In the genomic region with DNA sequence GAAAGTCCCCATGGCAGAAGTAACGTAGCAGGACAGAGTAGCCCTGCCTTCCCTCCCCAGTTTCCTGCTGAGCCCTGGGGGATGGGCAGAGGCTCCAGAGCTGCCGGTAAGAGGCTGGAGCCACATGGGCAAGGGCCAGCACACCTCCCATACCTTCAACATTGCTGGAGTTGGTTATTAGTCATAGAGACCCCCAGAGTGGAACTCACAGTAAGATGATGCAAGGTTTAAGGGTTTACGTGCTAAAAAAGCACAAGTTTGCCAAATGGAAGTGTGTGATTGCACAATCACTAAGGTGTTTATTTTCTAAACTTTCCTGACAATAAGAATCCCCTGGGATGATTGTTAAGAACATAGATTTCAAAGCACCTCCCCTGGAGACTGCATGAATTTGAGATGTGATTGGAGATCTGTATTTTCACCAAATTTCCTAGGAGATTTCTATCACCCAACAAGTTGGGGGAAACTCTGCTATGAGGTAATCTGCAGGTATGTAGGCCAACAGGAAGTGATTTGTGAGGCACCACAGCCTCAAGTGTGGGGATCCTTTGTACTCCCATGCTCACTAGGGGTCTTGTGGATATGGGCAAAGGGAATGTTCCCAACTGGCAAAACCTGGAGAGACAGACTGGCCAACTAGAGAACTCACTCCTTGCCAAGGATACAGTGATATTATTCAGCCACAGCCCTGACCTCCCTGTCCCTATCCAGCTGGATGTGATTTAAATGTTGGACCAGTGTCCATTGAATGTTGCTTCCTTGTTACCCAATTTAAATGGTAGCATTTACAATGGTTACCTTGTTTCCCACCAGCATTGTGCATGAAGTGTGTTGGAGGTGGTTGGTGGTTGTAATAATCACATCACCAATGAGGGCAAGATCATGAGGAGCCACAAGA, we compare ENCODE assay signal across 15 cellular contexts. TPM values are rescaled to one million over a fixed set of nuclear protein-coding genes. Genes with fewer than 3 reads are reported as not detected.
DNase-seq lines count a peak whose midpoint lies in the region; ATAC-seq and TF ChIP-seq lines count a peak whose summit lies in the region.
"Had no signal": no experiment of that assay in that cellular context is flagged by ENCODE, and none has a peak within 500 bp of the region (broad histone marks: within the 10 kb centered on the region; RNA-seq: fewer than 3 reads in every experiment).

No MANE protein-coding gene starts in this region.

- H3K4me3 Mint-ChIP-seq in activated naive CD8-positive, alpha-beta T cell treated with anti-CD3 and anti-CD28 coated beads, Interleukin-2, amount 10 ng/mL, durations not matched to agents 7 days and 5 days = no peak overlapping the region
- no peak overlapping the region for H3K4me3 Mint-ChIP-seq in activated naive CD8-positive, alpha-beta T cell treated with anti-CD3 and anti-CD28 coated beads, Interleukin-2, amount 50 U/mL, for 24 hours

- WGBS in mesenchymal stem cell = 20% methylated on average over 2 of the region's 3 CpGs

- H3K9ac ChIP-seq in mesenchymal stem cell (ENCODE audit: low read length) = no peak overlapping the region
- H3K9ac ChIP-seq: KMS-11 had no signal

- no peaks in the 10 kb centered on the region for H3K36me3 ChIP-seq in mesenchymal stem cell (ENCODE audit: control insufficient read depth in 1 of 2, insufficient read depth in 2 of 2, low read depth in 1 of 2, low read length in 2 of 2)

- peak overlapping the region; percentile 63 for H4K8ac ChIP-seq in mesenchymal stem cell (ENCODE audit: low read length)

- peaks cover 11% of the 10 kb centered on the region for H3K4me1 Mint-ChIP-seq in activated naive CD8-positive, alpha-beta T cell treated with anti-CD3 and anti-CD28 coated beads, Interleukin-2, amount 10 ng/mL, durations not matched to agents 7 days and 5 days
- peaks cover 6% of the 10 kb centered on the region for H3K4me1 Mint-ChIP-seq in activated naive CD8-positive, alpha-beta T cell treated with anti-CD3 and anti-CD28 coated beads, Interleukin-2, amount 50 U/mL, for 24 hours

- H3K4ac ChIP-seq in mesenchymal stem cell (ENCODE audit: low read depth in 1 of 2, low read length in 2 of 2) = peak overlapping the region; percentile 61 to 77

- H2BK120ac ChIP-seq in mesenchymal stem cell (ENCODE audit: low read depth, low read length) = peak overlapping the region; percentile 22

- no peak overlapping the region for H3K23ac ChIP-seq in mesenchymal stem cell (ENCODE audit: low read length in 2 of 2)

- H3K4me3 ChIP-seq in choroid plexus epithelial cell (ENCODE audit: low read depth, low read length) (no peak overlapping the region), mesenchymal stem cell (ENCODE audit: insufficient read depth in 1 of 2, low read depth in 1 of 2, low read length in 2 of 2) (peak overlapping the region in 1 of 2 experiments; percentile 9)
- H3K4me3 ChIP-seq: GM12878 had no signal

- peak overlapping the region; percentile 36 for H3K27ac Mint-ChIP-seq in activated naive CD8-positive, alpha-beta T cell treated with anti-CD3 and anti-CD28 coated beads, Interleukin-2, amount 10 ng/mL, durations not matched to agents 7 days and 5 days
- no peak overlapping the region for H3K27ac Mint-ChIP-seq in activated naive CD8-positive, alpha-beta T cell treated with anti-CD3 and anti-CD28 coated beads, Interleukin-2, amount 50 U/mL, for 24 hours

- POLR2A ChIA-PET in activated naive CD8-positive, alpha-beta T cell treated with anti-CD3 and anti-CD28 coated beads, Interleukin-2, amount 10 ng/mL, durations not matched to agents 7 days and 5 days (lab: Charles Lee) = no interaction called here

- ATAC-seq in activated naive CD8-positive, alpha-beta T cell treated with anti-CD3 and anti-CD28 coated beads, Interleukin-2, amount 10 ng/mL, durations not matched to agents 7 days and 5 days (ENCODE audit: low read depth) = no peak
- no peak for ATAC-seq in activated naive CD8-positive, alpha-beta T cell treated with anti-CD3 and anti-CD28 coated beads, Interleukin-2, amount 50 U/mL, for 24 hours
- ATAC-seq in GM18517 (IDR thresholded peaks at IDR 0.05; ENCODE audit: unreplicated experiment) (no peak), GM21723 (IDR thresholded peaks at IDR 0.05; ENCODE audit: unreplicated experiment) (no peak)
- ATAC-seq: GM12878 had no signal

- H3K18ac ChIP-seq in mesenchymal stem cell (ENCODE audit: low read depth in 1 of 2, low read length in 2 of 2) = peak overlapping the region; percentile 95

- no peak overlapping the region for H3K27ac ChIP-seq in mesenchymal stem cell (ENCODE audit: low read length, poor library complexity, severe bottlenecking)
- H3K27ac ChIP-seq: KMS-11 had no signal

- DNase-seq in activated naive CD8-positive, alpha-beta T cell treated with anti-CD3 and anti-CD28 coated beads, Interleukin-2, amount 10 ng/mL, durations not matched to agents 7 days and 5 days = no peak
- no peak for DNase-seq in activated naive CD8-positive, alpha-beta T cell treated with anti-CD3 and anti-CD28 coated beads, Interleukin-2, amount 50 U/mL, for 24 hours
- DNase-seq in choroid plexus epithelial cell (ENCODE audit: low read depth) (peak; percentile 60), mesenchymal stem cell (peak; percentile 53), NCI-H524 (lab: John Stamatoyannopoulos, UW) (no peak), SW 1271 (lab: John Stamatoyannopoulos, UW) (no peak)
- DNase-seq: effector CD4-positive, alpha-beta T cell; HCEC 1CT; NCI-H2171 treated with DMSO at 0.1 percent for 48 hours; retina; substantia nigra had no signal

- no peaks in the 10 kb centered on the region for H3K36me3 Mint-ChIP-seq in activated naive CD8-positive, alpha-beta T cell treated with anti-CD3 and anti-CD28 coated beads, Interleukin-2, amount 10 ng/mL, durations not matched to agents 7 days and 5 days
- no peaks in the 10 kb centered on the region for H3K36me3 Mint-ChIP-seq in activated naive CD8-positive, alpha-beta T cell treated with anti-CD3 and anti-CD28 coated beads, Interleukin-2, amount 50 U/mL, for 24 hours (ENCODE audit: low read depth)

- no peak overlapping the region for H3K4me2 ChIP-seq in mesenchymal stem cell (ENCODE audit: low read length, poor library complexity, severe bottlenecking)
- H3K4me2 ChIP-seq: KMS-11 had no signal

- no peaks in the 10 kb centered on the region for H3K9me3 ChIP-seq in mesenchymal stem cell (ENCODE audit: control insufficient read depth, low read length)

- peak overlapping the region; percentile 11 for H2AK5ac ChIP-seq in mesenchymal stem cell (ENCODE audit: low read length, severe bottlenecking)

- peaks cover 18% of the 10 kb centered on the region for H3K4me1 ChIP-seq in mesenchymal stem cell (ENCODE audit: control insufficient read depth, insufficient read depth, low read depth, low read length)

- H3K14ac ChIP-seq in mesenchymal stem cell (ENCODE audit: low read length in 2 of 2) = peak overlapping the region in 1 of 2 experiments; percentile 94

- peaks cover 16% of the 10 kb centered on the region for H3K27me3 Mint-ChIP-seq in activated naive CD8-positive, alpha-beta T cell treated with anti-CD3 and anti-CD28 coated beads, Interleukin-2, amount 10 ng/mL, durations not matched to agents 7 days and 5 days
- H3K27me3 Mint-ChIP-seq in activated naive CD8-positive, alpha-beta T cell treated with anti-CD3 and anti-CD28 coated beads, Interleukin-2, amount 50 U/mL, for 24 hours = peaks cover 2% of the 10 kb centered on the region

- peak overlapping the region; percentile 88 to 100 for H2BK12ac ChIP-seq in mesenchymal stem cell (ENCODE audit: low read length in 2 of 2)

- peak overlapping the region; percentile 68 for H2BK5ac ChIP-seq in mesenchymal stem cell (ENCODE audit: low read depth, low read length, poor library complexity, severe bottlenecking)

- H3K79me1 ChIP-seq in mesenchymal stem cell (replicated peaks; ENCODE audit: low read length, poor library complexity, severe bottlenecking) = no peaks in the 10 kb centered on the region

- H4K91ac ChIP-seq in mesenchymal stem cell (ENCODE audit: low read length) = peak overlapping the region; percentile 96

- no peak overlapping the region for H2AFZ ChIP-seq in mesenchymal stem cell (ENCODE audit: low read depth, low read length)

- H3K27me3 ChIP-seq in mesenchymal stem cell (ENCODE audit: control insufficient read depth in 1 of 2, insufficient read depth in 1 of 2, low read length in 2 of 2) = no peaks in the 10 kb centered on the region

- H2BK15ac ChIP-seq in mesenchymal stem cell (ENCODE audit: low read depth, poor library complexity, severe bottlenecking) = peak overlapping the region; percentile 83

- no peak for TF ChIP-seq CTCF in choroid plexus epithelial cell (conservative IDR thresholded peaks at IDR 0.05; ENCODE audit: low read depth, low read length)

- no peaks in the 10 kb centered on the region for H3K9me3 Mint-ChIP-seq in activated naive CD8-positive, alpha-beta T cell treated with anti-CD3 and anti-CD28 coated beads, Interleukin-2, amount 10 ng/mL, durations not matched to agents 7 days and 5 days
- no peaks in the 10 kb centered on the region for H3K9me3 Mint-ChIP-seq in activated naive CD8-positive, alpha-beta T cell treated with anti-CD3 and anti-CD28 coated beads, Interleukin-2, amount 50 U/mL, for 24 hours

RNA-seq across cellular contexts. Expression of gene CSF1, which starts 37.1 kb away (rescaled TPM):
- 10 to 100 TPM; 42.7 to 45.1 TPM for total RNA-seq in activated naive CD8-positive, alpha-beta T cell treated with anti-CD3 and anti-CD28 coated beads, Interleukin-2, amount 10 ng/mL, durations not matched to agents 7 days and 5 days
- polyA plus RNA-seq in mesenchymal stem cell (2013, experiment 1 of 2) = 111 TPM
- 109 TPM for polyA plus RNA-seq in mesenchymal stem cell (2013, experiment 2 of 2)

Comparison
In these comparisons a context has a peak if more than half of its experiments do, and no peak if none do; other contexts are left out.
1. DNase-seq: peak in choroid plexus epithelial cell (single experiment) and mesenchymal stem cell (single experiment); none in activated naive CD8-positive, alpha-beta T cell treated with anti-CD3 and anti-CD28 coated beads, Interleukin-2, amount 10 ng/mL, durations not matched to agents 7 days and 5 days (single experiment), activated naive CD8-positive, alpha-beta T cell treated with anti-CD3 and anti-CD28 coated beads, Interleukin-2, amount 50 U/mL, for 24 hours (single experiment), NCI-H524 (0 of 2) and SW 1271 (0 of 2).